ENCODE assay signal across 8 cellular contexts in the genomic region with DNA sequence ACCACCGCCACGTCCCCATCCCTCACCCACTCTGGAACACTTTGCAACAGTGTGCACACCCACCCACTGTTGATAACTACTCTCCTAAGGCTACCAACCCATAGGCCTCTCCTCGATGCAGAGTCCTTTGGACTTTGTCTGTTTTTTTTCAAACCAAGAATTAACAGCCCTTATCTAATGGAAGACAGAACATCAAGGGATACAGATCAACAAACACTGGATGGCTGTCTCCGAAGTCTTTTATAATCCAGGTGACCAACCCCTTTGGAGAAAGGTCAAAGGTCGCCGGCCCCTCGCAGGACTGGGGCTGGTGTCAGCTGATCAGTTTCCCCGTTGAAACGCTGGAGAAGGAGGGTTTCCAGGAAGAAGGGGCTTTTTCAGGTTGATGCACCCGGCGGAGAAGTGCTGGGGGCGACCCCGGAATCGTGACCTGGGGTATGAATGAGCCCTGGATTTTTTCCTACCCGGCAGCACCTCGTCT. TPM values are rescaled to one million over a fixed set of nuclear protein-coding genes. Genes with fewer than 3 reads are reported as not detected.
DNase-seq lines count a peak whose midpoint lies in the region; ATAC-seq and TF ChIP-seq lines count a peak whose summit lies in the region.

No MANE protein-coding gene starts in this region.

- no peaks in the 10 kb centered on the region for H4K20me1 ChIP-seq in PC-9 (ENCODE audit: insufficient read depth)

- ATAC-seq in GM18909 (IDR thresholded peaks at IDR 0.05; ENCODE audit: poor library complexity, unreplicated experiment): peak; percentile 25
- peak; percentile 14 for ATAC-seq in HG03135 (IDR thresholded peaks at IDR 0.05; ENCODE audit: unreplicated experiment)
- ATAC-seq in lung (ENCODE audit: insufficient read depth, low FRiP score): no peak

- H3K36me3 ChIP-seq in PC-9 (ENCODE audit: low read depth): peaks cover 17% of the 10 kb centered on the region
- no peaks in the 10 kb centered on the region for H3K36me3 ChIP-seq in colonic mucosa
- H3K36me3 ChIP-seq in lung (ENCODE audit: control insufficient read depth in 2 of 2, insufficient read depth in 2 of 2, low read length in 2 of 2): peaks cover 0 to 4% of the 10 kb centered on the region in 2 donors
- peaks cover 0 to 5% of the 10 kb centered on the region in 2 donors for H3K36me3 ChIP-seq in thyroid gland

- H3F3A ChIP-seq in PC-9 (ENCODE audit: insufficient read depth, low read depth): peaks cover 8% of the 10 kb centered on the region

- peak overlapping the region; percentile 72 to 90 (median 86) for H3K27ac Mint-ChIP-seq in CD14-positive monocyte

- H3K79me2 ChIP-seq in PC-9 (ENCODE audit: low read depth): peaks cover 34% of the 10 kb centered on the region

- peak overlapping the region; percentile 68 for H3K27ac ChIP-seq in PC-9
- peak overlapping the region; percentile 84 for H3K27ac ChIP-seq in colonic mucosa
- H3K27ac ChIP-seq in lung (ENCODE audit: low read depth in 1 of 2, low read length in 1 of 2): peak overlapping the region; percentile 91 to 98
- peak overlapping the region; percentile 74 to 88 (median 85) for H3K27ac ChIP-seq in thyroid gland

- 4% methylated on average over 16 of the region's 16 CpGs for WGBS in lung, 2 donors
- WGBS in thyroid gland, 2 donors: 5 to 6% methylated on average over 13 to 16 of the region's 16 CpGs

- peak overlapping the region; percentile 89 for H3K4me2 ChIP-seq in PC-9

- CTCF ChIA-PET in PC-9 (lab: Charles Lee): interaction anchor here (0.9 to 1.7 kb wide), 6 partner anchors 18 to 356 kb away, joined by 3 to 11 read pairs (median 5); partner anchors contain the start of gene TEX55

- H3K36me3 Mint-ChIP-seq in CD14-positive monocyte: peaks cover 11% of the 10 kb centered on the region in 2 donors

- peaks cover 0 to 4% (median 0%) of the 10 kb centered on the region in 7 donors for H3K9me3 Mint-ChIP-seq in CD14-positive monocyte

- H3K4me3 ChIP-seq in PC-9 (peak overlapping the region; percentile 85), colonic mucosa (peak overlapping the region; percentile 58), lung (peak overlapping the region; percentile 67), thyroid gland (replicated peaks in 1 of 3) (peak overlapping the region; percentile 41 to 69 (median 59))

- intact Hi-C loops in CD14-positive monocyte (cut with micrococcal nuclease): loop anchor here (2.0 to 10.0 kb wide), 2 partner anchors 355 to 357 kb away; no protein-coding TSS in a partner anchor
- intact Hi-C loops in PC-9 (cut with micrococcal nuclease; ENCODE audit: unreplicated experiment): loop anchor here (2.0 to 10.0 kb wide), 5 partner anchors 63 to 257 kb away; partner anchors contain the start of genes IGSF11 and TIMMDC1
- intact Hi-C loops in colonic mucosa (cut with DNase I): loop anchor here (2.0 to 10.0 kb wide), 2 partner anchors 93 to 355 kb away; partner anchors contain the start of gene TEX55
- intact Hi-C loops in thyroid gland (cut with DNase I): no loop called here

- H3K27me3 ChIP-seq in PC-9 (ENCODE audit: insufficient read depth, low read depth) (no peaks in the 10 kb centered on the region), colonic mucosa (no peaks in the 10 kb centered on the region), lung (ENCODE audit: control insufficient read depth, insufficient read depth) (no peaks in the 10 kb centered on the region), thyroid gland (no peaks in the 10 kb centered on the region)

- H3K9me3 ChIP-seq in PC-9 (ENCODE audit: insufficient read depth, low read depth): no peaks in the 10 kb centered on the region
- H3K9me3 ChIP-seq in colonic mucosa: no peaks in the 10 kb centered on the region
- H3K9me3 ChIP-seq in lung (ENCODE audit: control insufficient read depth in 2 of 2, insufficient read depth in 1 of 2, low read length in 1 of 2): no peaks in the 10 kb centered on the region
- no peaks in the 10 kb centered on the region for H3K9me3 ChIP-seq in thyroid gland

- peak overlapping the region; percentile 75 for H2AFZ ChIP-seq in PC-9

- peak overlapping the region; percentile 80 to 92 for H3K4me3 Mint-ChIP-seq in CD14-positive monocyte

- DNase-seq in CD14-positive monocyte (ENCODE audit: low spot score) (no peak), PC-9 (no peak), colonic mucosa (peak; percentile 82), lung (ENCODE audit: low spot score) (peak; percentile 47), thyroid gland (peak; percentile 6 to 52), NCI-H187 treated with DMSO at 0.1 percent for 48 hours (lab: John Stamatoyannopoulos, UW) (no peak)

- no peak for TF ChIP-seq CTCF in CD14-positive monocyte (IDR thresholded peaks at IDR 0.05)
- TF ChIP-seq CTCF in PC-9 (conservative IDR thresholded peaks at IDR 0.05): no peak
- TF ChIP-seq CTCF in colonic mucosa (IDR thresholded peaks at IDR 0.05): no peak
- no peak for TF ChIP-seq CTCF in lung (IDR thresholded peaks at IDR 0.05; ENCODE audit: control extremely low read depth, extremely low read depth)
- no peak for TF ChIP-seq CTCF in thyroid gland (IDR thresholded peaks at IDR 0.05)

- H3K9ac ChIP-seq in colonic mucosa (ENCODE audit: low read depth in 2 of 2, low read length in 2 of 2): peak overlapping the region; percentile 84 to 98

- no peaks in the 10 kb centered on the region for H3K27me3 Mint-ChIP-seq in CD14-positive monocyte (ENCODE audit: low read depth in 3 of 3)

- BruUV-seq in PC-9 (replicated peaks; lab: Mats Ljungman, UMichigan): TSS peak; percentile 42

- H3K4me1 ChIP-seq in PC-9 (replicated peaks; ENCODE audit: insufficient read depth): peaks cover 19% of the 10 kb centered on the region
- no peaks in the 10 kb centered on the region for H3K4me1 ChIP-seq in colonic mucosa
- H3K4me1 ChIP-seq in lung (ENCODE audit: control insufficient read depth in 2 of 2, insufficient read depth in 2 of 2, low read length in 2 of 2): peaks cover 2 to 8% of the 10 kb centered on the region in 2 donors
- peaks cover 13 to 18% of the 10 kb centered on the region in 2 donors for H3K4me1 ChIP-seq in thyroid gland

- no peak for TF ChIP-seq POLR2A in thyroid gland (IDR thresholded peaks at IDR 0.05)

- peaks cover 36% of the 10 kb centered on the region for H3K4me1 Mint-ChIP-seq in CD14-positive monocyte

- no peaks in the 10 kb centered on the region for H3K9me2 ChIP-seq in PC-9 (ENCODE audit: insufficient read depth)

- POLR2A ChIA-PET in PC-9 (lab: Charles Lee; ENCODE audit: unreplicated experiment): no interaction called here

RNA-seq across cellular contexts. Expression of gene B4GALT4, which starts 0.5 kb away (rescaled TPM):
- polyA plus RNA-seq in CD14-positive monocyte: 1 to 10 TPM; 5.8 to 7.4 TPM
- total RNA-seq in PC-9 (2021): 21.8 and 32.9 TPM in 2 replicates
- 10 to 100 TPM; 43.1 to 54.5 TPM for total RNA-seq in colonic mucosa
- 10 to 100 TPM; 13.5 to 23.2 TPM for total RNA-seq in lung
- 10 to 100 TPM in 1 of 2 donors, 1 to 10 TPM in 1; 7.5 to 18.1 TPM for polyA plus RNA-seq in lung
- total RNA-seq in thyroid gland: 10 to 100 TPM; 18.8 to 23.5 (median 21.3) TPM

RNA-seq across cellular contexts. Expression of gene ARHGAP31, which starts 54.0 kb away (rescaled TPM):
- polyA plus RNA-seq in CD14-positive monocyte: 1 to 10 TPM; 4.7 to 9.8 TPM
- 0.48 and 0.58 TPM in 2 replicates for total RNA-seq in PC-9 (2021)
- 1 to 10 TPM; 6.5 to 8.9 TPM for total RNA-seq in colonic mucosa
- total RNA-seq in lung: 10 to 100 TPM; 45.8 to 58.5 TPM
- 10 to 100 TPM; 11.6 to 17.5 TPM for polyA plus RNA-seq in lung
- 10 to 100 TPM; 40.0 to 78.9 (median 55.0) TPM for total RNA-seq in thyroid gland

Comparison
In these comparisons a context has a peak if more than half of its experiments do, and no peak if none do; other contexts are left out.
1. DNase-seq: peak in colonic mucosa (single experiment), lung (single experiment) and thyroid gland (2 of 2); none in CD14-positive monocyte (single experiment), PC-9 (0 of 2) and NCI-H187 treated with DMSO at 0.1 percent for 48 hours (single experiment).
2. RNA of gene ARHGAP31, which starts 54.0 kb away (total RNA-seq): 45.8 to 58.5 TPM in lung and 40.0 to 78.9 TPM in thyroid gland; 6.5 to 8.9 TPM in colonic mucosa and 0.48 to 0.58 TPM in PC-9; every median in the first group is over 4 times any median in the second.
3. Peak in every context shown above with its lines, with median percentiles within 50 percentile points of each other: H3K27ac ChIP-seq and H3K4me3 ChIP-seq.